8 cellular contexts compared by ENCODE assay signal in the genomic region with DNA sequence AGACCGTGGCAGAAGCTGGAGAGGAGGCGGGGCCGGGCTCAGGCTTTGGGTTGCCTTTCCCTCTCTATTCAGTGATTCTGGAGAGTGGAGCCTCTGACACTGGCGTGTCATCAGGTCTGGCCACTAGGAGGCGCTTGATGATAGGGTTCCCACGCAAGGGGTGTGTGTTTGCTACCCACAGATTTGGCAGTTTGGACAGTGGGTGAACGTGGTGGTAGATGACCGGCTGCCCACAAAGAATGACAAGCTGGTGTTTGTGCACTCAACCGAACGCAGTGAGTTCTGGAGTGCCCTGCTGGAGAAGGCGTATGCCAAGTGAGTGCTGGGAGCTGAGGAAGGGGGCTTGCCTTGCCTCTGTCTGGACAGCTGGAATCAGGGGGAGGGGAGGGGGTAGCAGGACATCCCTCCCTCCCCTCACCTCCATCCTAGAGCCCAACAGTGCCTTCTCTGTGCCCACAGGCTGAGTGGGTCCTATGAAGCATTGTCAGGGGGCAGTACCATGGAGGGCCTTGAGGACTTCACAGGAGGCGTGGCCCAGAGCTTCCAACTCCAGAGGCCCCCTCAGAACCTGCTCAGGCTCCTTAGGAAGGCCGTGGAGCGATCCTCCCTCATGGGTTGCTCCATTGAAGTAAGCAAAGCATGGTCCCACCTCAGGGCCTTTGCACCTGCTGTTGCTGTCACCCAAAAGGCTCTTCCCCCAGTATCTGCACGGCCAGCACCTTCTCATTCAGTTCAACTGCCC. TPM values are rescaled to one million over a fixed set of nuclear protein-coding genes. Genes with fewer than 3 reads are reported as not detected.
DNase-seq lines count a peak whose midpoint lies in the region; ATAC-seq, FAIRE-seq and TF ChIP-seq lines count a peak whose summit lies in the region.

No MANE protein-coding gene starts in this region.

- peak; percentile 95 for TF ChIP-seq RAD21 in HepG2 (CRISPR knock-in tag; IDR thresholded peaks at IDR 0.05)

- TF ChIP-seq CTCF in HepG2 (CRISPR knock-in tag; IDR thresholded peaks at IDR 0.05), result peak; percentile 99

- CTCF ChIA-PET in HepG2 (lab: Yijun Ruan, JAX; ENCODE audit: low intra/inter-chr PET ratio, low total read pairs), result interaction anchor here (0.7 to 3.1 kb wide), 7 partner anchors 17 to 92 kb away, joined by 3 to 38 read pairs (median 4); a partner anchor contains a TSS

- H3K9ac ChIP-seq in HepG2 (ENCODE audit: insufficient read depth, low read depth, low read length), result no peak overlapping the region

- H3K27me3 ChIP-seq in HepG2 (ENCODE audit: control insufficient read depth in 1 of 2, insufficient read depth in 2 of 2, low read length in 2 of 2), result peaks cover 5 to 30% of the 10 kb centered on the region in 2 experiments; a peak in 3 of 5 replicates

- in situ Hi-C loops in HepG2 (cut with HindIII; ENCODE audit: extremely low pct_ligation_motif_present, low pct_unique_long_range_greater_than_20kb), result loop anchor here (5.0 kb wide), 1 partner anchor 49 kb away; a partner anchor contains a TSS

- no peaks in the 10 kb centered on the region for H3K9me3 ChIP-seq in HepG2 (ENCODE audit: low read length)

- intact Hi-C loops in HepG2 (cut with micrococcal nuclease; ENCODE audit: unreplicated experiment), result loop anchor here (1.0 kb wide), 2 partner anchors 48 to 61 kb away; no protein-coding TSS in a partner anchor

- BruUV-seq in HepG2 (replicated peaks; lab: Mats Ljungman, UMichigan), result no TSS peak

- DNase-seq in NK-92 treated with Interleukin-12 subunit alpha and Interleukin-12 subunit beta, amount 100 ng/mL, for 24 hours (lab: John Stamatoyannopoulos, UW), result peak; percentile 54
- DNase-seq in NK-92 (lab: John Stamatoyannopoulos, UW; ENCODE audit: unreplicated experiment) (no peak), NCI-H345 (lab: John Stamatoyannopoulos, UW) (peak; percentile 77), cerebellar cortex (ENCODE audit: low spot score) (peak; percentile 86), HepG2 (ENCODE audit: low spot score) (peak; percentile 67)
- DNase-seq in activated CD4-positive, CD25-positive, alpha-beta regulatory T cell treated with anti-CD3 and anti-CD28 coated beads, Interleukin-2, amount 50 U/mL, for 72 hours, result peak; percentile 84
- peak; percentile 78 to 84 for DNase-seq in stimulated activated CD4-positive, alpha-beta T cell treated with anti-CD3 and anti-CD28 coated beads, Interleukin-4, amount 100 ng/mL, for 48 hours (ENCODE audit: low read depth in 2 of 2)

- WGBS in HepG2 (ENCODE audit: low lambda C conversion rate), result 6% methylated on average over 13 of the region's 15 CpGs

- TF ChIP-seq EP300 in HepG2 (IDR thresholded peaks at IDR 0.05; ENCODE audit: low read depth in 2 of 2, low read length in 2 of 2), result no peak
- 0 out of 2 replicates have a peak, but pooled peaks have one; percentile 31 for TF ChIP-seq EP300 in HepG2 (CRISPR knock-in tag; IDR thresholded peaks at IDR 0.05; ENCODE audit: borderline replicate concordance)

- peaks cover 58% of the 10 kb centered on the region for H3K4me1 ChIP-seq in HepG2 (ENCODE audit: insufficient read depth, low read length)

- H3K79me2 ChIP-seq in HepG2 (ENCODE audit: insufficient read depth, low read length), result no peaks in the 10 kb centered on the region

- peak; percentile 62 for ATAC-seq in HG03045 (IDR thresholded peaks at IDR 0.05; ENCODE audit: unreplicated experiment)
- peak; percentile 82 for ATAC-seq in HepG2

- H3K4me2 ChIP-seq in HepG2 (ENCODE audit: low read depth, low read length), result peak overlapping the region; percentile 18; the same call in 1 of the 2 replicates

- no peaks in the 10 kb centered on the region for H4K20me1 ChIP-seq in HepG2 (ENCODE audit: insufficient read depth, low read length)

- no peak for TF ChIP-seq POLR2A in HepG2 (IDR thresholded peaks at IDR 0.05; ENCODE audit: insufficient read depth in 1 of 2, low read depth in 2 of 2, low read length in 2 of 2)

- H3K36me3 ChIP-seq in HepG2 (replicated peaks in 1 of 2; ENCODE audit: control insufficient read depth in 1 of 2, insufficient read depth in 2 of 2, low read length in 2 of 2), result no peaks in the 10 kb centered on the region

- no peak overlapping the region for H2AFZ ChIP-seq in HepG2 (ENCODE audit: low read length)

- peak; percentile 60 for FAIRE-seq in HepG2 (lab: Jason Lieb, UNC)

- H3K27ac ChIP-seq in HepG2 (ENCODE audit: extremely low read length, insufficient read depth, low read length), result no peak overlapping the region

- peak overlapping the region in 1 of 3 experiments; percentile 13; a peak in 1 of 6 replicates for H3K4me3 ChIP-seq in HepG2 (replicated peaks in 1 of 3; ENCODE audit: insufficient read depth in 1 of 3, low read depth in 2 of 3, low read length in 3 of 3)

- POLR2A ChIA-PET in HepG2 (lab: Yijun Ruan, JAX), result interaction anchor here (0.9 to 1.5 kb wide), 5 partner anchors 12 to 84 kb away, joined by 4 to 6 read pairs (median 4); a partner anchor contains a TSS

RNA-seq across cellular contexts. Expression of a gene that starts 14.3 kb away (rescaled TPM):
- total RNA-seq in HepG2 (2016; rRNA removed; fragmentation: Illumina TruSeq; extraction: Trizol), result 0.07 TPM in 1 of 2 replicates, not detected in the other
- total RNA-seq in HepG2 (2016; cell fraction: cytosol; rRNA removed; fragmentation: Illumina TruSeq; extraction: Trizol; ENCODE audit: low read depth), result not detected in 2 replicates
- total RNA-seq in HepG2 (2016; cell fraction: insoluble cytoplasmic fraction; rRNA removed; fragmentation: Illumina TruSeq; extraction: Trizol), result not detected in 2 replicates
- not detected in 2 replicates for total RNA-seq in HepG2 (2016; cell fraction: membrane; rRNA removed; fragmentation: Illumina TruSeq; extraction: Trizol)
- total RNA-seq in HepG2 (2016; cell fraction: nucleus; rRNA removed; fragmentation: Illumina TruSeq; extraction: Trizol), result not detected in 2 replicates
- 0.11 and 0.13 TPM in 2 replicates for polyA plus RNA-seq in HepG2 (2011; rRNA removed)
- 0.03 and 0.05 TPM in 2 replicates for polyA plus RNA-seq in HepG2 (2011; cell fraction: cytosol; rRNA removed)
- 0.71 and 0.74 TPM in 2 replicates for polyA plus RNA-seq in HepG2 (2011; cell fraction: nucleus; rRNA removed)
- 0.07 and 0.09 TPM in 2 replicates for polyA plus RNA-seq in HepG2 (2012)
- not detected in 2 replicates for polyA plus RNA-seq in HepG2 (2016; cell fraction: cytosol; fragmentation: Illumina TruSeq; extraction: Trizol; ENCODE audit: low read depth)
- not detected in 2 replicates for polyA plus RNA-seq in HepG2 (2016; cell fraction: insoluble cytoplasmic fraction; fragmentation: Illumina TruSeq; extraction: Trizol; ENCODE audit: low read depth)
- polyA plus RNA-seq in HepG2 (2016; cell fraction: membrane; fragmentation: Illumina TruSeq; extraction: Trizol; ENCODE audit: low read depth), result not detected in 2 replicates
- polyA plus RNA-seq in HepG2 (2016; cell fraction: nucleus; fragmentation: Illumina TruSeq; extraction: Trizol; ENCODE audit: insufficient read depth, low read depth), result not detected in 2 replicates
- polyA minus RNA-seq in HepG2 (2011; rRNA and poly(A)+ RNA removed; ENCODE audit: low replicate concordance), result 0.07 TPM in 1 of 2 replicates, not detected in the other
- not detected in 2 replicates for polyA minus RNA-seq in HepG2 (2011; cell fraction: cytosol; rRNA and poly(A)+ RNA removed)
- 0.37 TPM in 1 of 2 replicates, not detected in the other for polyA minus RNA-seq in HepG2 (2011; cell fraction: nucleus; rRNA and poly(A)+ RNA removed)

RNA-seq across cellular contexts. Expression of a gene that starts 43.8 kb away (rescaled TPM):
- not detected in 2 replicates for total RNA-seq in HepG2 (2016; rRNA removed; fragmentation: Illumina TruSeq; extraction: Trizol)
- not detected in 2 replicates for total RNA-seq in HepG2 (2016; cell fraction: cytosol; rRNA removed; fragmentation: Illumina TruSeq; extraction: Trizol; ENCODE audit: low read depth)
- total RNA-seq in HepG2 (2016; cell fraction: insoluble cytoplasmic fraction; rRNA removed; fragmentation: Illumina TruSeq; extraction: Trizol), result not detected in 2 replicates
- total RNA-seq in HepG2 (2016; cell fraction: membrane; rRNA removed; fragmentation: Illumina TruSeq; extraction: Trizol), result not detected in 2 replicates
- total RNA-seq in HepG2 (2016; cell fraction: nucleus; rRNA removed; fragmentation: Illumina TruSeq; extraction: Trizol), result not detected in 2 replicates
- polyA plus RNA-seq in HepG2 (2011; rRNA removed), result 0.14 TPM in 1 of 2 replicates, not detected in the other
- 0.09 TPM in 1 of 2 replicates, not detected in the other for polyA plus RNA-seq in HepG2 (2011; cell fraction: cytosol; rRNA removed)
- polyA plus RNA-seq in HepG2 (2011; cell fraction: nucleus; rRNA removed), result 0.24 TPM in 1 of 2 replicates, not detected in the other
- not detected in 2 replicates for polyA plus RNA-seq in HepG2 (2012)
- polyA plus RNA-seq in HepG2 (2016; cell fraction: cytosol; fragmentation: Illumina TruSeq; extraction: Trizol; ENCODE audit: low read depth), result not detected in 2 replicates
- not detected in 2 replicates for polyA plus RNA-seq in HepG2 (2016; cell fraction: insoluble cytoplasmic fraction; fragmentation: Illumina TruSeq; extraction: Trizol; ENCODE audit: low read depth)
- polyA plus RNA-seq in HepG2 (2016; cell fraction: membrane; fragmentation: Illumina TruSeq; extraction: Trizol; ENCODE audit: low read depth), result not detected in 2 replicates
- polyA plus RNA-seq in HepG2 (2016; cell fraction: nucleus; fragmentation: Illumina TruSeq; extraction: Trizol; ENCODE audit: insufficient read depth, low read depth), result not detected in 2 replicates
- polyA minus RNA-seq in HepG2 (2011; rRNA and poly(A)+ RNA removed; ENCODE audit: low replicate concordance), result not detected in 2 replicates
- not detected in 2 replicates for polyA minus RNA-seq in HepG2 (2011; cell fraction: cytosol; rRNA and poly(A)+ RNA removed)
- not detected in 2 replicates for polyA minus RNA-seq in HepG2 (2011; cell fraction: nucleus; rRNA and poly(A)+ RNA removed)

RNA-seq across cellular contexts. Expression of a gene that starts 45.6 kb away (rescaled TPM):
- total RNA-seq in HepG2 (2016; rRNA removed; fragmentation: Illumina TruSeq; extraction: Trizol), result 13.9 and 27.4 TPM in 2 replicates
- 5.1 and 5.8 TPM in 2 replicates for total RNA-seq in HepG2 (2016; cell fraction: cytosol; rRNA removed; fragmentation: Illumina TruSeq; extraction: Trizol; ENCODE audit: low read depth)
- total RNA-seq in HepG2 (2016; cell fraction: insoluble cytoplasmic fraction; rRNA removed; fragmentation: Illumina TruSeq; extraction: Trizol), result 11.4 and 28.3 TPM in 2 replicates
- total RNA-seq in HepG2 (2016; cell fraction: membrane; rRNA removed; fragmentation: Illumina TruSeq; extraction: Trizol), result 14.9 and 15.8 TPM in 2 replicates
- 28.7 and 33.8 TPM in 2 replicates for total RNA-seq in HepG2 (2016; cell fraction: nucleus; rRNA removed; fragmentation: Illumina TruSeq; extraction: Trizol)
- 75.8 and 83.8 TPM in 2 replicates for polyA plus RNA-seq in HepG2 (2011; rRNA removed)
- polyA plus RNA-seq in HepG2 (2011; cell fraction: cytosol; rRNA removed), result 81.0 and 82.0 TPM in 2 replicates
- polyA plus RNA-seq in HepG2 (2011; cell fraction: nucleus; rRNA removed), result 185 and 224 TPM in 2 replicates
- 37.7 and 41.7 TPM in 2 replicates for polyA plus RNA-seq in HepG2 (2012)
- 5.0 and 5.6 TPM in 2 replicates for polyA plus RNA-seq in HepG2 (2016; cell fraction: cytosol; fragmentation: Illumina TruSeq; extraction: Trizol; ENCODE audit: low read depth)
- polyA plus RNA-seq in HepG2 (2016; cell fraction: insoluble cytoplasmic fraction; fragmentation: Illumina TruSeq; extraction: Trizol; ENCODE audit: low read depth), result 13.6 and 16.8 TPM in 2 replicates
- polyA plus RNA-seq in HepG2 (2016; cell fraction: membrane; fragmentation: Illumina TruSeq; extraction: Trizol; ENCODE audit: low read depth), result 10.0 and 10.2 TPM in 2 replicates
- 69.5 and 76.1 TPM in 2 replicates for polyA plus RNA-seq in HepG2 (2016; cell fraction: nucleus; fragmentation: Illumina TruSeq; extraction: Trizol; ENCODE audit: insufficient read depth, low read depth)
- 62.2 and 179 TPM in 2 replicates for polyA minus RNA-seq in HepG2 (2011; rRNA and poly(A)+ RNA removed; ENCODE audit: low replicate concordance)
- 36.8 and 42.0 TPM in 2 replicates for polyA minus RNA-seq in HepG2 (2011; cell fraction: cytosol; rRNA and poly(A)+ RNA removed)
- 36.6 and 36.8 TPM in 2 replicates for polyA minus RNA-seq in HepG2 (2011; cell fraction: nucleus; rRNA and poly(A)+ RNA removed)

RNA-seq across cellular contexts. Expression of a gene that starts 45.7 kb away (rescaled TPM):
- 178 and 191 TPM in 2 replicates for total RNA-seq in HepG2 (2016; rRNA removed; fragmentation: Illumina TruSeq; extraction: Trizol)
- total RNA-seq in HepG2 (2016; cell fraction: cytosol; rRNA removed; fragmentation: Illumina TruSeq; extraction: Trizol; ENCODE audit: low read depth), result 169 and 189 TPM in 2 replicates
- 186 and 208 TPM in 2 replicates for total RNA-seq in HepG2 (2016; cell fraction: insoluble cytoplasmic fraction; rRNA removed; fragmentation: Illumina TruSeq; extraction: Trizol)
- 148 and 200 TPM in 2 replicates for total RNA-seq in HepG2 (2016; cell fraction: membrane; rRNA removed; fragmentation: Illumina TruSeq; extraction: Trizol)
- total RNA-seq in HepG2 (2016; cell fraction: nucleus; rRNA removed; fragmentation: Illumina TruSeq; extraction: Trizol), result 65.1 and 65.8 TPM in 2 replicates
- polyA plus RNA-seq in HepG2 (2011; rRNA removed), result 157 and 166 TPM in 2 replicates
- polyA plus RNA-seq in HepG2 (2011; cell fraction: cytosol; rRNA removed), result 144 and 170 TPM in 2 replicates
- 42.8 and 46.0 TPM in 2 replicates for polyA plus RNA-seq in HepG2 (2011; cell fraction: nucleus; rRNA removed)
- 135 and 137 TPM in 2 replicates for polyA plus RNA-seq in HepG2 (2012)
- polyA plus RNA-seq in HepG2 (2016; cell fraction: cytosol; fragmentation: Illumina TruSeq; extraction: Trizol; ENCODE audit: low read depth), result 114 and 150 TPM in 2 replicates
- 163 and 186 TPM in 2 replicates for polyA plus RNA-seq in HepG2 (2016; cell fraction: insoluble cytoplasmic fraction; fragmentation: Illumina TruSeq; extraction: Trizol; ENCODE audit: low read depth)
- polyA plus RNA-seq in HepG2 (2016; cell fraction: membrane; fragmentation: Illumina TruSeq; extraction: Trizol; ENCODE audit: low read depth), result 111 and 143 TPM in 2 replicates
- polyA plus RNA-seq in HepG2 (2016; cell fraction: nucleus; fragmentation: Illumina TruSeq; extraction: Trizol; ENCODE audit: insufficient read depth, low read depth), result 92.9 and 98.5 TPM in 2 replicates
- 33.2 and 40.9 TPM in 2 replicates for polyA minus RNA-seq in HepG2 (2011; rRNA and poly(A)+ RNA removed; ENCODE audit: low replicate concordance)
- polyA minus RNA-seq in HepG2 (2011; cell fraction: cytosol; rRNA and poly(A)+ RNA removed), result 22.7 and 28.4 TPM in 2 replicates
- polyA minus RNA-seq in HepG2 (2011; cell fraction: nucleus; rRNA and poly(A)+ RNA removed), result 20.0 and 21.5 TPM in 2 replicates

RNA-seq across cellular contexts. Expression of a gene that starts 50.5 kb away (rescaled TPM):
- 23.1 and 43.2 TPM in 2 replicates for total RNA-seq in HepG2 (2016; rRNA removed; fragmentation: Illumina TruSeq; extraction: Trizol)
- 19.7 and 24.6 TPM in 2 replicates for total RNA-seq in HepG2 (2016; cell fraction: cytosol; rRNA removed; fragmentation: Illumina TruSeq; extraction: Trizol; ENCODE audit: low read depth)
- 22.9 and 41.9 TPM in 2 replicates for total RNA-seq in HepG2 (2016; cell fraction: insoluble cytoplasmic fraction; rRNA removed; fragmentation: Illumina TruSeq; extraction: Trizol)
- 37.5 and 40.9 TPM in 2 replicates for total RNA-seq in HepG2 (2016; cell fraction: membrane; rRNA removed; fragmentation: Illumina TruSeq; extraction: Trizol)
- total RNA-seq in HepG2 (2016; cell fraction: nucleus; rRNA removed; fragmentation: Illumina TruSeq; extraction: Trizol), result 42.6 and 53.1 TPM in 2 replicates
- polyA plus RNA-seq in HepG2 (2011; rRNA removed), result 95.5 and 106 TPM in 2 replicates
- 92.8 and 113 TPM in 2 replicates for polyA plus RNA-seq in HepG2 (2011; cell fraction: cytosol; rRNA removed)
- polyA plus RNA-seq in HepG2 (2011; cell fraction: nucleus; rRNA removed), result 132 and 138 TPM in 2 replicates
- 38.8 and 43.9 TPM in 2 replicates for polyA plus RNA-seq in HepG2 (2012)
- polyA plus RNA-seq in HepG2 (2016; cell fraction: cytosol; fragmentation: Illumina TruSeq; extraction: Trizol; ENCODE audit: low read depth), result 32.1 and 36.6 TPM in 2 replicates
- 35.2 and 35.6 TPM in 2 replicates for polyA plus RNA-seq in HepG2 (2016; cell fraction: insoluble cytoplasmic fraction; fragmentation: Illumina TruSeq; extraction: Trizol; ENCODE audit: low read depth)
- 48.6 and 49.6 TPM in 2 replicates for polyA plus RNA-seq in HepG2 (2016; cell fraction: membrane; fragmentation: Illumina TruSeq; extraction: Trizol; ENCODE audit: low read depth)
- polyA plus RNA-seq in HepG2 (2016; cell fraction: nucleus; fragmentation: Illumina TruSeq; extraction: Trizol; ENCODE audit: insufficient read depth, low read depth), result 82.7 and 90.9 TPM in 2 replicates
- polyA minus RNA-seq in HepG2 (2011; rRNA and poly(A)+ RNA removed; ENCODE audit: low replicate concordance), result 236 and 248 TPM in 2 replicates
- polyA minus RNA-seq in HepG2 (2011; cell fraction: cytosol; rRNA and poly(A)+ RNA removed), result 35.4 and 40.0 TPM in 2 replicates
- polyA minus RNA-seq in HepG2 (2011; cell fraction: nucleus; rRNA and poly(A)+ RNA removed), result 37.0 and 39.3 TPM in 2 replicates
